18 cellular contexts compared by ENCODE assay signal in the genomic region with DNA sequence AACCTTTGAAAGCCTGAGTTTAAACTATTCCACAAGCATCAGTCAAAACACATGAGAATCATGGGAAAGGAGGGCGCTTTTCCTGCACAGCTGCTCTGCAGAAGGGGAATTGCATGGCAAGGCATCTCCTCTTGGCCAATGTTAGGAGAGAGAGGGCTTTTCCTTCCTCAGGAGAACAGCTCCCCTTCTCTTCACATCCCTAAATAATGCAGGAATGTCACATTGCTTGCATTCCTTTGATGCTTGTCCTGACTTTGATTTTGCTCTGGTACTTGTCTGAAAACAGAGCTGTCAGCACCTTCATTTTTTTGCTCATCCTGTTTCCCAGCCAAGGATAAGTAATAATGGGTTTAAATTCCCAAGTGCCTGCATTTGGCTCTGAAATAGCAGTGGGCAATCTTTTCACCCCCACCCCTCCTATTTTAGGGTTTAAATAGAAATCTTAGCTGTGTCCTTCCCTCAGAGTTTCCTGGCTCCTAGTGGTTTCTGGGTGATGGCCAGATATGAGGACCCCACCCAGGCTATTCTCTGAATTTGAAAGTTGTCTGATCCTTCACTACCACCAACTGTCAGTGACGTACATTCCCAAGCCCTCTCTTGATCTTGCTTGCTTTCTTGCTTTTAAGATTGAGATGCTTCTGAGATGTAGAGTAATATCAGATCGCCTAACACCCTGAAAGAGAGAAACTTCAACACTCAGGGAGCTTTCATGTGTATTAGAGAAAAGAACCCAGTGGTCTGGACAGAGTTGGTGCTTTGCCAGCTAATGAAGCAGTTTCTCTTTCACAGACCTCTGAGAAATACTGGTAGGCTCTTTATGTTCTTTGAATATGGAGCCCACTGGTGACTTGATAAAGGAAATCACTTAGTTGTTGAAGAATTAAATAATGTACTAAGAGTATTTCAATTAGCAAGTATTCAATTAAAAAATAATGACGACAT.
A peak's percentile ranks its signal among the peaks of the same experiment; 100 is the strongest.
DNase-seq lines count a peak whose midpoint lies in the region; ATAC-seq and TF ChIP-seq lines count a peak whose summit lies in the region.
"Had no signal": no experiment of that assay in that cellular context is flagged by ENCODE, and none has a peak within 500 bp of the region (broad histone marks: within the 10 kb centered on the region; RNA-seq: fewer than 3 reads in every experiment).

No MANE protein-coding gene starts in this region.

- peak overlapping the region; percentile 17 for H3K27ac Mint-ChIP-seq in osteocyte (ENCODE audit: unreplicated experiment)
- H3K27ac Mint-ChIP-seq: activated naive CD8-positive, alpha-beta T cell treated with anti-CD3 and anti-CD28 coated beads, Interleukin-2, amount 50 U/mL, for 24 hours had no signal

- no peaks in the 10 kb centered on the region for H3K27me3 Mint-ChIP-seq in osteocyte (ENCODE audit: unreplicated experiment)

- H3K36me3 Mint-ChIP-seq in osteocyte (ENCODE audit: unreplicated experiment): no peaks in the 10 kb centered on the region

- H3K36me3 ChIP-seq in left ventricle myocardium inferior: no peaks in the 10 kb centered on the region
- H3K36me3 ChIP-seq: BLaER1 treated with 17β-estradiol and CSF1 and Interleukin-3, amounts not matched to agents 10 nM and 100 nM; heart left ventricle had no signal

- peak; percentile 63 for ATAC-seq in GM18868 (IDR thresholded peaks at IDR 0.05; ENCODE audit: unreplicated experiment)
- ATAC-seq in GM18909 (IDR thresholded peaks at IDR 0.05; ENCODE audit: poor library complexity, unreplicated experiment): no peak
- ATAC-seq: activated naive CD8-positive, alpha-beta T cell treated with anti-CD3 and anti-CD28 coated beads, Interleukin-2, amount 50 U/mL, for 24 hours; K562; psoas muscle had no signal

- DNase-seq in SW480 (ENCODE audit: low spot score) (peak; percentile 24), left ventricle myocardium inferior (no peak), osteocyte (ENCODE audit: extremely low spot score, unreplicated experiment) (no peak), HCEC 1CT (no peak), NCI-H446 (lab: John Stamatoyannopoulos, UW) (no peak)
- no peak for DNase-seq in effector CD4-positive, alpha-beta T cell
- DNase-seq: activated naive CD8-positive, alpha-beta T cell treated with anti-CD3 and anti-CD28 coated beads, Interleukin-2, amount 50 U/mL, for 24 hours; heart left ventricle; NCI-H1436 treated with DMSO at 0.1 percent for 48 hours; NCI-H774; psoas muscle; stimulated activated CD4-positive, alpha-beta T cell treated with anti-CD3 and anti-CD28 coated beads, Interleukin-4, amount 100 ng/mL, for 24 hours; stimulated activated naive CD4-positive, alpha-beta T cell treated with Interleukin-2 at 50 U/mL for 16 hours had no signal

- H3K4me3 Mint-ChIP-seq in osteocyte (ENCODE audit: unreplicated experiment): no peak overlapping the region
- H3K4me3 Mint-ChIP-seq: activated naive CD8-positive, alpha-beta T cell treated with anti-CD3 and anti-CD28 coated beads, Interleukin-2, amount 50 U/mL, for 24 hours had no signal

- peaks cover 17% of the 10 kb centered on the region for H3K4me1 ChIP-seq in left ventricle myocardium inferior
- H3K4me1 ChIP-seq: BLaER1 treated with 17β-estradiol and CSF1 and Interleukin-3, amounts not matched to agents 10 nM and 100 nM; psoas muscle had no signal

- intact Hi-C loops in left ventricle myocardium inferior (cut with micrococcal nuclease): no loop called here

- H3K9me3 ChIP-seq in left ventricle myocardium inferior (replicated peaks): no peaks in the 10 kb centered on the region
- H3K9me3 ChIP-seq: BLaER1 treated with 17β-estradiol and CSF1 and Interleukin-3, amounts not matched to agents 10 nM and 100 nM; heart left ventricle; psoas muscle had no signal

- no peaks in the 10 kb centered on the region for H3K27me3 ChIP-seq in left ventricle myocardium inferior (ENCODE audit: low read depth)
- H3K27me3 ChIP-seq: BLaER1 treated with 17β-estradiol and CSF1 and Interleukin-3, amounts not matched to agents 10 nM and 100 nM had no signal

- H3K9me3 Mint-ChIP-seq in osteocyte (ENCODE audit: unreplicated experiment): no peaks in the 10 kb centered on the region
- H3K9me3 Mint-ChIP-seq: activated naive CD8-positive, alpha-beta T cell treated with anti-CD3 and anti-CD28 coated beads, Interleukin-2, amount 50 U/mL, for 24 hours had no signal

- peak overlapping the region; percentile 27 for H3K27ac ChIP-seq in left ventricle myocardium inferior (replicated peaks)
- H3K27ac ChIP-seq: BLaER1 treated with 17β-estradiol and CSF1 and Interleukin-3, amounts not matched to agents 10 nM and 100 nM; heart left ventricle; psoas muscle; SK-N-MC had no signal

- peak overlapping the region; percentile 10 for H3K4me3 ChIP-seq in left ventricle myocardium inferior
- H3K4me3 ChIP-seq: BLaER1 treated with 17β-estradiol and CSF1 and Interleukin-3, amounts not matched to agents 10 nM and 100 nM; heart left ventricle; K562; psoas muscle; SK-N-MC had no signal

- TF ChIP-seq CTCF in left ventricle myocardium inferior (IDR thresholded peaks at IDR 0.05; ENCODE audit: borderline replicate concordance) (no peak), osteocyte (IDR thresholded peaks at IDR 0.05) (no peak)

- peaks cover 6% of the 10 kb centered on the region for H3K4me1 Mint-ChIP-seq in osteocyte (ENCODE audit: unreplicated experiment)
- H3K4me1 Mint-ChIP-seq: activated naive CD8-positive, alpha-beta T cell treated with anti-CD3 and anti-CD28 coated beads, Interleukin-2, amount 50 U/mL, for 24 hours had no signal
